Comparison of ENCODE assay signal across 19 cellular contexts in the genomic region with DNA sequence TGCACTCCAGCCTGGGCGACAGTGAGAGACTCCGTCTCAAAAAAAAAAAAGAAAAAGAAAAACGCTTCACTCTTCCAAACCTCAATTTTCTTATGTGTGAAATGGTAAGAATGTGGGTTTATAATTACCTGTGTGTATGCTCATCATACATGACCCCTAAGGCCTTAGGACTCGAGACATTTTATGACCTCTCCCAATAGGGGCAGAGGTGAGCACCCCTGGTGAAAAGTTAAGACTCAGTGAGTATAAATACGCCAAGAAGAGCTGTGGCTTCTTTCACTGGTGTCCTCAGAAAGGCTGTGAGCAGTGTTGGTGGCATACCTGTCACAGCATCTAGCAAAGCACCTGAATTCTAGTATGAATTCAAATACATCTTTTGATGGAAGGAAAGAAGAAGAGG. TPM values are rescaled to one million over a fixed set of nuclear protein-coding genes. Genes with fewer than 3 reads are reported as not detected.
DNase-seq lines count a peak whose midpoint lies in the region; ATAC-seq, FAIRE-seq and TF ChIP-seq lines count a peak whose summit lies in the region.
"Had no signal": no experiment of that assay in that cellular context is flagged by ENCODE, and none has a peak within 500 bp of the region (broad histone marks: within the 10 kb centered on the region; RNA-seq: fewer than 3 reads in every experiment).

No MANE protein-coding gene starts in this region.

- WGBS in K562 (ENCODE audit: insufficient coverage, low coverage, missing lambda C conversion rate) = 51% methylated on average over 5 of the region's 5 CpGs

- H3K4me3 ChIP-seq in K562 = no peak overlapping the region
- H3K4me3 ChIP-seq: GM23338, left lung, uterus had no signal

- no peaks in the 10 kb centered on the region for H3K27me3 ChIP-seq in K562 (ENCODE audit: control insufficient read depth in 2 of 2, insufficient read depth in 2 of 2, low read length in 2 of 2)
- H3K27me3 ChIP-seq: foreskin keratinocyte, left lung, uterus had no signal

- no peak overlapping the region for H3K27ac ChIP-seq in K562 (ENCODE audit: extremely low read depth, low read depth, low read length)
- H3K27ac ChIP-seq: foreskin keratinocyte, left lung, parathyroid adenoma, uterus had no signal

- no peak overlapping the region for H3K9ac ChIP-seq in K562 (ENCODE audit: insufficient read depth in 1 of 2, low read depth in 2 of 2, low read length in 2 of 2)
- H3K9ac ChIP-seq: parathyroid adenoma had no signal

- FAIRE-seq in K562 (lab: Jason Lieb, UNC) = peak; percentile 15

- H3K36me3 Mint-ChIP-seq in activated naive CD4-positive, alpha-beta T cell treated with anti-CD3 and anti-CD28 coated beads, Interleukin-2, amount 50 U/mL, for 24 hours = no peaks in the 10 kb centered on the region

- no peak for TF ChIP-seq RAD21 in K562 (CRISPR knock-in tag; conservative IDR thresholded peaks at IDR 0.05 in 1 of 2, IDR thresholded peaks at IDR 0.05 in 1 of 2)

- no peaks in the 10 kb centered on the region for H3K36me3 ChIP-seq in K562 (ENCODE audit: control insufficient read depth, insufficient read depth, low read length)
- H3K36me3 ChIP-seq: uterus had no signal

- H3K9me3 ChIP-seq in K562 (replicated peaks; ENCODE audit: control insufficient read depth, insufficient read depth, low read depth, low read length) = no peaks in the 10 kb centered on the region
- H3K9me3 ChIP-seq: left lung, uterus had no signal

- TF ChIP-seq CTCF in K562 (IDR thresholded peaks at IDR 0.05 in 2 of 3, conservative IDR thresholded peaks at IDR 0.05 in 1 of 3; ENCODE audit: insufficient read depth in 2 of 3, low read depth in 1 of 3, low read length in 3 of 3) = no peak; a peak in 1 of 6 replicates

- H2AFZ ChIP-seq in K562 (ENCODE audit: low read depth, low read length) = no peak overlapping the region
- H2AFZ ChIP-seq: GM23338, parathyroid adenoma had no signal

- H3K4me1 Mint-ChIP-seq in activated naive CD4-positive, alpha-beta T cell treated with anti-CD3 and anti-CD28 coated beads, Interleukin-2, amount 50 U/mL, for 24 hours = peaks cover 59% of the 10 kb centered on the region
- H3K4me1 Mint-ChIP-seq in stimulated activated naive CD8-positive, alpha-beta T cell treated with anti-CD3 and anti-CD28 coated beads, Interleukin-15, amount 100 ng/mL, for 72 hours = peaks cover 51% of the 10 kb centered on the region
- H3K4me1 Mint-ChIP-seq: GM23338 had no signal

- no peak for TF ChIP-seq POLR2A in K562 (conservative IDR thresholded peaks at IDR 0.05)

- no peaks in the 10 kb centered on the region for H3K79me2 ChIP-seq in K562 (ENCODE audit: control insufficient read depth, insufficient read depth, low read length)
- H3K79me2 ChIP-seq: parathyroid adenoma had no signal

- CTCF ChIA-PET in K562 (lab: Yijun Ruan, JAX; ENCODE audit: low intra/inter-chr PET ratio) = no interaction called here

- H3K27me3 Mint-ChIP-seq in activated naive CD4-positive, alpha-beta T cell treated with anti-CD3 and anti-CD28 coated beads, Interleukin-2, amount 50 U/mL, for 24 hours = no peaks in the 10 kb centered on the region
- H3K27me3 Mint-ChIP-seq in stimulated activated naive CD8-positive, alpha-beta T cell treated with anti-CD3 and anti-CD28 coated beads, Interleukin-15, amount 100 ng/mL, for 72 hours = no peaks in the 10 kb centered on the region

- TF ChIP-seq EP300 in K562 (IDR thresholded peaks at IDR 0.05; ENCODE audit: low read length) = no peak

- H3K27ac Mint-ChIP-seq in activated naive CD4-positive, alpha-beta T cell treated with anti-CD3 and anti-CD28 coated beads, Interleukin-2, amount 50 U/mL, for 24 hours = peak overlapping the region; percentile 3
- peak overlapping the region; percentile 88 to 94 for H3K27ac Mint-ChIP-seq in stimulated activated naive CD8-positive, alpha-beta T cell treated with anti-CD3 and anti-CD28 coated beads, Interleukin-15, amount 100 ng/mL, for 72 hours
- H3K27ac Mint-ChIP-seq: GM23338 had no signal

- no peaks in the 10 kb centered on the region for H3K9me1 ChIP-seq in K562 (ENCODE audit: control insufficient read depth, insufficient read depth, low read length)

- no peak overlapping the region for H3K4me2 ChIP-seq in K562 (ENCODE audit: insufficient read depth, low read length)
- H3K4me2 ChIP-seq: GM23338 had no signal

- no peak for ATAC-seq in K562
- no peak for ATAC-seq in stimulated activated naive CD8-positive, alpha-beta T cell treated with anti-CD3 and anti-CD28 coated beads, Interleukin-15, amount 100 ng/mL, for 72 hours
- no peak for ATAC-seq in GM18511 (IDR thresholded peaks at IDR 0.05; ENCODE audit: unreplicated experiment)
- no peak for ATAC-seq in HG03469 (IDR thresholded peaks at IDR 0.05; ENCODE audit: unreplicated experiment)
- ATAC-seq: foreskin keratinocyte, GM23338 had no signal

- no TSS peak for BruUV-seq in K562 (replicated peaks; lab: Mats Ljungman, UMichigan)

- DNase-seq in activated naive CD4-positive, alpha-beta T cell treated with Interleukin-2 at 50 U/mL for 16 hours = no peak
- DNase-seq in NAMALWA (ENCODE audit: low spot score) = peak; percentile 62
- DNase-seq in K562 (ENCODE audit: extremely low read depth in 1 of 4, low spot score in 3 of 4) = no peak
- DNase-seq in stimulated activated naive CD8-positive, alpha-beta T cell treated with anti-CD3 and anti-CD28 coated beads, Interleukin-15, amount 100 ng/mL, for 72 hours = no peak
- DNase-seq in activated gamma-delta T cell (lab: John Stamatoyannopoulos, UW) = no peak
- DNase-seq: DMS 273 treated with DMSO at 0.1 percent for 48 hours; foreskin keratinocyte; left lung; NCI-H1694 treated with DMSO at 0.1 percent for 48 hours; NCI-H510A; stimulated activated naive CD4-positive, alpha-beta T cell; uterus had no signal

- intact Hi-C loops in K562 (cut with micrococcal nuclease) = no loop called here

- no peaks in the 10 kb centered on the region for H4K20me1 ChIP-seq in K562 (replicated peaks; ENCODE audit: control insufficient read depth, insufficient read depth, low read length)

- H3K4me1 ChIP-seq in K562 (replicated peaks in 1 of 2; ENCODE audit: control insufficient read depth in 2 of 2, insufficient read depth in 2 of 2, low read length in 2 of 2) = peaks cover 6 to 24% of the 10 kb centered on the region in 2 experiments
- H3K4me1 ChIP-seq: foreskin keratinocyte, parathyroid adenoma, uterus had no signal

- in situ Hi-C loops in K562 (cut with MboI) = no loop called here

- POLR2A ChIA-PET in K562 (lab: Yijun Ruan, JAX) = no interaction called here

- H3K4me3 Mint-ChIP-seq in activated naive CD4-positive, alpha-beta T cell treated with anti-CD3 and anti-CD28 coated beads, Interleukin-2, amount 50 U/mL, for 24 hours = no peak overlapping the region
- H3K4me3 Mint-ChIP-seq in stimulated activated naive CD8-positive, alpha-beta T cell treated with anti-CD3 and anti-CD28 coated beads, Interleukin-15, amount 100 ng/mL, for 72 hours = peak overlapping the region; percentile 68 to 71
- H3K4me3 Mint-ChIP-seq: GM23338 had no signal

- no peaks in the 10 kb centered on the region for H3K9me3 Mint-ChIP-seq in activated naive CD4-positive, alpha-beta T cell treated with anti-CD3 and anti-CD28 coated beads, Interleukin-2, amount 50 U/mL, for 24 hours
- no peaks in the 10 kb centered on the region for H3K9me3 Mint-ChIP-seq in stimulated activated naive CD8-positive, alpha-beta T cell treated with anti-CD3 and anti-CD28 coated beads, Interleukin-15, amount 100 ng/mL, for 72 hours
- H3K9me3 Mint-ChIP-seq: GM23338 had no signal

RNA-seq across cellular contexts. Expression of gene FCMR, which starts 7.8 kb away (rescaled TPM):
- not detected in 2 replicates for total RNA-seq in K562 (2011; cell fraction: chromatin; rRNA removed; ENCODE audit: low replicate concordance)
- not detected in 2 replicates for total RNA-seq in K562 (2011; cell fraction: nucleolus; rRNA removed)
- not detected in 2 replicates for total RNA-seq in K562 (2011; cell fraction: nucleoplasm; rRNA removed)
- total RNA-seq in K562 (2014; rRNA removed) (not detected in 2 replicates), K562 (2014; rRNA removed; fragmentation: Illumina TruSeq; extraction: Trizol) (not detected in 2 replicates), K562 (2015; rRNA removed; fragmentation: Illumina TruSeq; extraction: Trizol) (0.11 TPM in 1 of 2 replicates, not detected in the other), K562 (2021) (0.54 and 0.82 TPM in 2 replicates)
- polyA plus RNA-seq in K562 (2011; rRNA removed) (not detected in 2 replicates), K562 (2014; fragmentation: Illumina TruSeq; extraction: Trizol) (0.30 and 0.32 TPM in 2 replicates), K562 (2014; fragmentation: Nextera tagmentation; extraction: Ambion mirVana) (under 1 TPM in 1 of 2 experiments, not detected in 1; 0.11 TPM), K562 (2014; rRNA removed) (not detected in 2 replicates)
- 0.22 and 0.28 TPM in 2 replicates for polyA plus RNA-seq in K562 (2011; cell fraction: cytosol; rRNA removed)
- 0.25 and 0.26 TPM in 2 replicates for polyA plus RNA-seq in K562 (2011; cell fraction: nucleus; rRNA removed)
- 0.16 and 0.55 TPM in 2 replicates for polyA plus RNA-seq in K562 (2012)
- polyA minus RNA-seq in K562 (2011; rRNA and poly(A)+ RNA removed) = 0.32 TPM in 1 of 2 replicates, not detected in the other
- polyA minus RNA-seq in K562 (2011; cell fraction: cytosol; rRNA and poly(A)+ RNA removed) = not detected in 2 replicates
- not detected in 2 replicates for polyA minus RNA-seq in K562 (2011; cell fraction: nucleus; rRNA and poly(A)+ RNA removed)
- total RNA-seq: chondrocyte, GM23338 had no signal

RNA-seq across cellular contexts. Expression of gene PIGR, which starts 16.8 kb away (rescaled TPM):
- total RNA-seq in K562 (2011; cell fraction: chromatin; rRNA removed; ENCODE audit: low replicate concordance) = not detected in 2 replicates
- total RNA-seq in K562 (2011; cell fraction: nucleolus; rRNA removed) = not detected in 2 replicates
- total RNA-seq in K562 (2011; cell fraction: nucleoplasm; rRNA removed) = not detected in 2 replicates
- total RNA-seq in K562 (2014; rRNA removed) (0.05 TPM in 1 of 2 replicates, not detected in the other), K562 (2014; rRNA removed; fragmentation: Illumina TruSeq; extraction: Trizol) (not detected in 2 replicates), K562 (2015; rRNA removed; fragmentation: Illumina TruSeq; extraction: Trizol) (0.04 TPM in 1 of 2 replicates, not detected in the other), K562 (2021) (1.5 and 2.7 TPM in 2 replicates)
- polyA plus RNA-seq in K562 (2011; rRNA removed) (not detected in 2 replicates), K562 (2014; fragmentation: Illumina TruSeq; extraction: Trizol) (0.03 TPM in 1 of 2 replicates, not detected in the other), K562 (2014; fragmentation: Nextera tagmentation; extraction: Ambion mirVana) (under 1 TPM; 0.01 to 0.03 TPM), K562 (2014; rRNA removed) (not detected in 2 replicates)
- 0.01 TPM in 1 of 2 replicates, not detected in the other for polyA plus RNA-seq in K562 (2011; cell fraction: cytosol; rRNA removed)
- polyA plus RNA-seq in K562 (2011; cell fraction: nucleus; rRNA removed) = not detected in 2 replicates
- polyA plus RNA-seq in K562 (2012) = 0.05 and 0.10 TPM in 2 replicates
- polyA minus RNA-seq in K562 (2011; rRNA and poly(A)+ RNA removed) = not detected in 2 replicates
- not detected in 2 replicates for polyA minus RNA-seq in K562 (2011; cell fraction: cytosol; rRNA and poly(A)+ RNA removed)
- not detected in 2 replicates for polyA minus RNA-seq in K562 (2011; cell fraction: nucleus; rRNA and poly(A)+ RNA removed)
- total RNA-seq: chondrocyte, foreskin keratinocyte, GM23338 had no signal
- polyA plus RNA-seq: foreskin keratinocyte, GM23338 had no signal

RNA-seq across cellular contexts. Expression of gene IL24, which starts 32.3 kb away (rescaled TPM):
- total RNA-seq in K562 (2011; cell fraction: chromatin; rRNA removed; ENCODE audit: low replicate concordance) = not detected in 2 replicates
- not detected in 2 replicates for total RNA-seq in K562 (2011; cell fraction: nucleolus; rRNA removed)
- total RNA-seq in K562 (2011; cell fraction: nucleoplasm; rRNA removed) = not detected in 2 replicates
- total RNA-seq in K562 (2014; rRNA removed) (not detected in 2 replicates), K562 (2014; rRNA removed; fragmentation: Illumina TruSeq; extraction: Trizol) (not detected in 2 replicates), K562 (2015; rRNA removed; fragmentation: Illumina TruSeq; extraction: Trizol) (not detected in 2 replicates), K562 (2021) (not detected in 2 replicates)
- polyA plus RNA-seq in K562 (2011; rRNA removed) (not detected in 2 replicates), K562 (2014; fragmentation: Illumina TruSeq; extraction: Trizol) (not detected in 2 replicates), K562 (2014; fragmentation: Nextera tagmentation; extraction: Ambion mirVana) (under 1 TPM in 1 of 2 experiments, not detected in 1; 0.04 TPM), K562 (2014; rRNA removed) (0.19 TPM in 1 of 2 replicates, not detected in the other)
- polyA plus RNA-seq in K562 (2011; cell fraction: cytosol; rRNA removed) = 0.04 and 0.06 TPM in 2 replicates
- 0.07 TPM in 1 of 2 replicates, not detected in the other for polyA plus RNA-seq in K562 (2011; cell fraction: nucleus; rRNA removed)
- polyA plus RNA-seq in K562 (2012) = 0.04 and 0.22 TPM in 2 replicates
- not detected in 2 replicates for polyA minus RNA-seq in K562 (2011; rRNA and poly(A)+ RNA removed)
- polyA minus RNA-seq in K562 (2011; cell fraction: cytosol; rRNA and poly(A)+ RNA removed) = not detected in 2 replicates
- not detected in 2 replicates for polyA minus RNA-seq in K562 (2011; cell fraction: nucleus; rRNA and poly(A)+ RNA removed)
- total RNA-seq: aorta, chondrocyte, GM23338, uterus had no signal
- polyA plus RNA-seq: aorta, GM23338 had no signal

RNA-seq across cellular contexts. Expression of gene FCAMR, which starts 40.8 kb away (rescaled TPM):
- not detected in 2 replicates for total RNA-seq in K562 (2011; cell fraction: chromatin; rRNA removed; ENCODE audit: low replicate concordance)
- total RNA-seq in K562 (2011; cell fraction: nucleolus; rRNA removed) = not detected in 2 replicates
- total RNA-seq in K562 (2011; cell fraction: nucleoplasm; rRNA removed) = not detected in 2 replicates
- total RNA-seq in K562 (2014; rRNA removed) = not detected in 2 replicates
- total RNA-seq in K562 (2014; rRNA removed; fragmentation: Illumina TruSeq; extraction: Trizol) = not detected in 2 replicates
- total RNA-seq in K562 (2015; rRNA removed; fragmentation: Illumina TruSeq; extraction: Trizol) = not detected in 2 replicates
- total RNA-seq in K562 (2021) = not detected in 2 replicates
- polyA plus RNA-seq in K562 (2011; rRNA removed) = not detected in 2 replicates
- not detected in 2 replicates for polyA plus RNA-seq in K562 (2011; cell fraction: cytosol; rRNA removed)
- polyA plus RNA-seq in K562 (2011; cell fraction: nucleus; rRNA removed) = not detected in 2 replicates
- polyA plus RNA-seq in K562 (2012) = not detected in 2 replicates
- polyA plus RNA-seq in K562 (2014; fragmentation: Illumina TruSeq; extraction: Trizol) = not detected in 2 replicates
- not detected for polyA plus RNA-seq in K562 (2014; fragmentation: Nextera tagmentation; extraction: Ambion mirVana)
- polyA plus RNA-seq in K562 (2014; rRNA removed) = not detected in 2 replicates
- not detected in 2 replicates for polyA minus RNA-seq in K562 (2011; rRNA and poly(A)+ RNA removed)
- polyA minus RNA-seq in K562 (2011; cell fraction: cytosol; rRNA and poly(A)+ RNA removed) = not detected in 2 replicates
- polyA minus RNA-seq in K562 (2011; cell fraction: nucleus; rRNA and poly(A)+ RNA removed) = not detected in 2 replicates
- total RNA-seq: aorta, chondrocyte, foreskin keratinocyte, GM23338, left lung, uterus had no signal
- polyA plus RNA-seq: aorta, foreskin keratinocyte, GM23338 had no signal
